ENCODE assay signal across 11 cellular contexts in the genomic region with DNA sequence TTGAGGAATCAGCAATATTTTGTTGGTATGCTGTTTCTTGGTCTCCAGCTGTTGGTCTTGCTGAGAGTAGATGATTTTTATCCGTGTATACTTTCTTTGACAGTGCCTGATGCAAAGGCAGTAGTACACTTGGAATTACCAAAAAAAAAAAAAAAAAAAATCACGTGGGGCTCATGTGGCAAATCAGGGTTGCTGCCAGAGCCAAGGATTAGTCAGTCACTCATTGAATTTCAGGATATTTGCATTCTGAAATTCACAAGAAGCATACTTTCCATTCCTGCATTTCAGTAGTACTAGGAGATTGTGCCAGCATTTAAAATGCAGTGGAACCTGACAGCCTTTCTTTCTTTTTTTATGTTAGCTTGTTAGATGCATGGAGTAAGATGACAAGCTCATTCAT. TPM values are rescaled to one million over a fixed set of nuclear protein-coding genes. Genes with fewer than 3 reads are reported as not detected.
A peak's percentile ranks its signal among the peaks of the same experiment; 100 is the strongest.
DNase-seq lines count a peak whose midpoint lies in the region; ATAC-seq and TF ChIP-seq lines count a peak whose summit lies in the region.
"Had no signal": no experiment of that assay in that cellular context is flagged by ENCODE, and none has a peak within 500 bp of the region (broad histone marks: within the 10 kb centered on the region; RNA-seq: fewer than 3 reads in every experiment).

No MANE protein-coding gene starts in this region.

- no peaks in the 10 kb centered on the region for H3K36me3 ChIP-seq in GM23248 (ENCODE audit: low read depth)
- peaks cover 0 to 21% of the 10 kb centered on the region in 2 donors for H3K36me3 ChIP-seq in gastroesophageal sphincter
- peaks cover 0 to 53% (median 0%) of the 10 kb centered on the region in 9 donors for H3K36me3 ChIP-seq in heart right ventricle

- H3K9ac ChIP-seq in GM23248 = no peak overlapping the region

- H4K20me1 ChIP-seq in GM23248 (ENCODE audit: insufficient read depth) = no peaks in the 10 kb centered on the region

- no peaks in the 10 kb centered on the region for H3K9me2 ChIP-seq in GM23248 (ENCODE audit: insufficient read depth)

- peaks cover 11% of the 10 kb centered on the region for H3F3A ChIP-seq in GM23248 (ENCODE audit: insufficient read depth)

- H3K27me3 ChIP-seq in GM23248 (replicated peaks; ENCODE audit: insufficient read depth) (no peaks in the 10 kb centered on the region), gastroesophageal sphincter (no peaks in the 10 kb centered on the region), heart right ventricle (no peaks in the 10 kb centered on the region)

- H3K27ac ChIP-seq in GM23248 (0 out of 2 replicates have a peak overlapping the region, but pooled peaks have one; percentile 11), gastroesophageal sphincter (peak overlapping the region in 3 of 4 donors; percentile 44 to 71 (median 52)), heart right ventricle (no peak overlapping the region)
- H3K27ac ChIP-seq: C4-2B had no signal

- ATAC-seq in gastroesophageal sphincter (peak; percentile 57), heart right ventricle (no peak), GM18511 (IDR thresholded peaks at IDR 0.05; ENCODE audit: unreplicated experiment) (no peak), HG03159 (IDR thresholded peaks at IDR 0.05; ENCODE audit: unreplicated experiment) (no peak)
- ATAC-seq: activated naive CD8-positive, alpha-beta T cell treated with anti-CD3 and anti-CD28 coated beads, Interleukin-2, amount 50 U/mL, for 24 hours had no signal

- WGBS in GM23248 (ENCODE audit: low coverage in 1 of 2, low lambda C conversion rate in 2 of 2, missing lambda C conversion rate in 2 of 2), 2 experiments = 8 to 20% methylated on average over 2 of the region's 2 CpGs
- 0 to 6% methylated on average over 1 to 2 of the region's 2 CpGs for WGBS in gastroesophageal sphincter (ENCODE audit: low coverage in 1 of 2), 2 donors
- 40 to 46% methylated on average over 2 of the region's 2 CpGs for WGBS in heart right ventricle, 2 donors

- TF ChIP-seq EP300 in gastroesophageal sphincter (IDR thresholded peaks at IDR 0.05) = no peak

- H2AFZ ChIP-seq in GM23248 = no peak overlapping the region

- no peak overlapping the region for H3K4me2 ChIP-seq in GM23248 (ENCODE audit: unreplicated experiment)

- TF ChIP-seq POLR2A in gastroesophageal sphincter (IDR thresholded peaks at IDR 0.05) = no peak

- intact Hi-C loops in heart right ventricle (cut with DNase I) = loop anchor here (1.0 to 10.0 kb wide), 7 partner anchors 220 to 383 kb away; no protein-coding TSS in a partner anchor

- TF ChIP-seq CTCF in gastroesophageal sphincter (IDR thresholded peaks at IDR 0.05) (no peak), heart right ventricle (IDR thresholded peaks at IDR 0.05) (no peak)

- H3K4me3 ChIP-seq in GM23248 = no peak overlapping the region
- H3K4me3 ChIP-seq in gastroesophageal sphincter = no peak overlapping the region
- H3K4me3 ChIP-seq in heart right ventricle = no peak overlapping the region

- in situ Hi-C loops in GM23248 (cut with MboI) = loop anchor here (5.0 kb wide), 1 partner anchor 220 kb away; no protein-coding TSS in a partner anchor

- no peaks in the 10 kb centered on the region for H3K79me2 ChIP-seq in GM23248 (ENCODE audit: insufficient read depth)

- no peaks in the 10 kb centered on the region for H3K9me3 ChIP-seq in GM23248 (ENCODE audit: low read depth)
- H3K9me3 ChIP-seq in gastroesophageal sphincter = no peaks in the 10 kb centered on the region
- H3K9me3 ChIP-seq in heart right ventricle = no peaks in the 10 kb centered on the region

- DNase-seq in A172 (ENCODE audit: low spot score) = peak; percentile 19
- peak; percentile 77 for DNase-seq in GM23248
- peak; percentile 24 for DNase-seq in amniotic epithelial cell (ENCODE audit: low read depth)
- no peak for DNase-seq in HUDEP-2 (lab: John Stamatoyannopoulos, UW; ENCODE audit: unreplicated experiment in 76 of 76)
- DNase-seq in heart right ventricle = no peak
- DNase-seq: activated naive CD8-positive, alpha-beta T cell treated with anti-CD3 and anti-CD28 coated beads, Interleukin-2, amount 50 U/mL, for 24 hours; left cardiac atrium had no signal

- H3K4me1 ChIP-seq in GM23248 (ENCODE audit: insufficient read depth) = peaks cover 4% of the 10 kb centered on the region; the same call in 1 of the 2 replicates
- H3K4me1 ChIP-seq in gastroesophageal sphincter = peaks cover 0 to 15% (median 5%) of the 10 kb centered on the region in 3 donors
- peaks cover 0 to 19% (median 0%) of the 10 kb centered on the region in 9 donors for H3K4me1 ChIP-seq in heart right ventricle

RNA-seq across cellular contexts. Expression of gene TANGO6, which starts 58.6 kb away (rescaled TPM):
- total RNA-seq in A172 (2014; rRNA removed; shearing (Covaris generic)) = 22.3 and 24.4 TPM in 2 replicates
- total RNA-seq in GM23248 (2014; rRNA removed; shearing (Covaris generic)) = 12.8 and 17.6 TPM in 2 replicates
- polyA plus RNA-seq in GM23248 (2016; fragmentation: Nextera tagmentation; extraction: Ambion mirVana) (7.0 and 7.8 TPM in 2 replicates), heart right ventricle (1 to 10 TPM; 1.8 to 5.8 TPM)
- total RNA-seq in gastroesophageal sphincter (10 to 100 TPM; 19.5 to 29.7 (median 21.0) TPM), heart right ventricle (10 to 100 TPM in 3 of 10 donors, 1 to 10 TPM in 7; 6.7 to 12.9 (median 8.4) TPM)

Comparison
In these comparisons a context has a peak if more than half of its experiments do, and no peak if none do; other contexts are left out.
1. DNase-seq: peak in A172 (single experiment), GM23248 (single experiment) and amniotic epithelial cell (single experiment); none in HUDEP-2 (0 of 76) and heart right ventricle (0 of 2).
2. H3K27ac ChIP-seq: peak in GM23248 (single experiment) and gastroesophageal sphincter (3 of 4); none in heart right ventricle (0 of 10).